ENCODE assay signal across 15 cellular contexts in genomic region chr22:28896611-28897010, GRCh38. TPM values are rescaled to one million over a fixed set of nuclear protein-coding genes. Genes with fewer than 3 reads are reported as not detected.
DNase-seq lines count a peak whose midpoint lies in the region; ATAC-seq and TF ChIP-seq lines count a peak whose summit lies in the region.
"Had no signal": no experiment of that assay in that cellular context is flagged by ENCODE, and none has a peak within 500 bp of the region (broad histone marks: within the 10 kb centered on the region; RNA-seq: fewer than 3 reads in every experiment).

No MANE protein-coding gene starts in this region.

- H3K9me3 ChIP-seq in BLaER1 treated with 17β-estradiol and CSF1 and Interleukin-3, amounts not matched to agents 10 nM and 100 nM (replicated peaks in 1 of 11) = no peaks in the 10 kb centered on the region
- H3K9me3 ChIP-seq: esophagus muscularis mucosa, heart left ventricle, stomach had no signal

- peaks cover 82% of the 10 kb centered on the region for H3K4me1 Mint-ChIP-seq in WTC11

- no peaks in the 10 kb centered on the region for H3K27me3 Mint-ChIP-seq in WTC11 (ENCODE audit: low read depth)

- no peaks in the 10 kb centered on the region for H3K9me3 Mint-ChIP-seq in WTC11
- H3K9me3 Mint-ChIP-seq: activated B cell treated with CpG ODN at 0.5 μM for 24 hours had no signal

- H3K27ac ChIP-seq in BLaER1 treated with 17β-estradiol and CSF1 and Interleukin-3, amounts not matched to agents 10 nM and 100 nM = peak overlapping the region in 9 of 11 experiments; percentile 35 to 67 (median 56); a peak in 16 of 22 replicates
- H3K27ac ChIP-seq: esophagus muscularis mucosa, heart left ventricle, stomach had no signal

- H3K36me3 Mint-ChIP-seq in WTC11 = no peaks in the 10 kb centered on the region

- peak overlapping the region; percentile 97 for H3K27ac Mint-ChIP-seq in WTC11
- H3K27ac Mint-ChIP-seq: activated B cell treated with CpG ODN at 0.5 μM for 24 hours had no signal

- peak overlapping the region; percentile 23 to 94 (median 77) for H3K4me2 ChIP-seq in BLaER1 treated with 17β-estradiol and CSF1 and Interleukin-3, amounts not matched to agents 10 nM and 100 nM

- H3K9ac ChIP-seq in BLaER1 treated with 17β-estradiol and CSF1 and Interleukin-3, amounts not matched to agents 10 nM and 100 nM = peak overlapping the region in 7 of 11 experiments; percentile 5 to 52 (median 29); a peak in 7 of 22 replicates

- DNase-seq in KG1 (lab: John Stamatoyannopoulos, UW) = peak; percentile 34
- DNase-seq in WTC11 (ENCODE audit: low spot score) = no peak
- peak; percentile 47 for DNase-seq in kidney epithelial cell (ENCODE audit: low read depth)
- no peak for DNase-seq in NCI-H510A treated with DMSO at 0.1 percent for 48 hours (lab: John Stamatoyannopoulos, UW)
- no peak for DNase-seq in HuH-7.5 (ENCODE audit: low spot score)
- DNase-seq: activated B cell treated with CpG ODN at 0.5 μM for 24 hours; heart left ventricle; NCI-H187 treated with DMSO at 0.1 percent for 48 hours; stimulated activated CD4-positive, alpha-beta T cell treated with anti-CD3 and anti-CD28 coated beads, Interleukin-12 subunit alpha, Interleukin-12 subunit beta, amount 100 ng/mL, for 4 hours; stomach; T-helper 1 cell had no signal

- H3K4me3 ChIP-seq in BLaER1 treated with 17β-estradiol and CSF1 and Interleukin-3, amounts not matched to agents 10 nM and 100 nM = no peak overlapping the region
- H3K4me3 ChIP-seq in kidney epithelial cell (ENCODE audit: low read depth, low read length) = no peak overlapping the region
- H3K4me3 ChIP-seq: esophagus muscularis mucosa, heart left ventricle, stomach had no signal

- TF ChIP-seq CTCF in WTC11 (IDR thresholded peaks at IDR 0.05) = no peak
- no peak for TF ChIP-seq CTCF in kidney epithelial cell (IDR thresholded peaks at IDR 0.05; ENCODE audit: insufficient read depth, low read length, poor library complexity, severe bottlenecking)

- POLR2A ChIA-PET in WTC11 (lab: Charles Lee) = interaction anchor here (0.6 to 1.2 kb wide), 4 partner anchors 12 to 144 kb away, joined by 3 to 5 read pairs (median 3); no protein-coding TSS in a partner anchor

- H3K4me1 ChIP-seq in BLaER1 treated with 17β-estradiol and CSF1 and Interleukin-3, amounts not matched to agents 10 nM and 100 nM = peaks cover 55 to 87% (median 80%) of the 10 kb centered on the region in 10 experiments

- H3K27me3 ChIP-seq in BLaER1 treated with 17β-estradiol and CSF1 and Interleukin-3, amounts not matched to agents 10 nM and 100 nM = no peaks in the 10 kb centered on the region
- H3K27me3 ChIP-seq in kidney epithelial cell (ENCODE audit: control insufficient read depth, insufficient read depth, low read length) = no peaks in the 10 kb centered on the region
- H3K27me3 ChIP-seq: esophagus muscularis mucosa, heart left ventricle, stomach had no signal

- ATAC-seq in WTC11 = peak; percentile 75
- ATAC-seq in GM21786 (IDR thresholded peaks at IDR 0.05; ENCODE audit: unreplicated experiment) = no peak
- ATAC-seq in GM18861 (IDR thresholded peaks at IDR 0.05; ENCODE audit: unreplicated experiment) = no peak
- ATAC-seq: heart left ventricle had no signal

- H4K20me1 ChIP-seq in BLaER1 treated with 17β-estradiol and CSF1 and Interleukin-3, amounts not matched to agents 10 nM and 100 nM = peaks cover 0 to 87% (median 12%) of the 10 kb centered on the region in 11 experiments; a peak in 11 of 22 replicates

- CTCF ChIA-PET in WTC11 (lab: Charles Lee) = interaction anchor here (0.6 to 3.2 kb wide), 6 partner anchors 13 to 906 kb away, joined by 3 to 9 read pairs (median 4); partner anchors contain the start of gene ZNRF3

- H3K4me3 Mint-ChIP-seq in WTC11 = no peak overlapping the region
- H3K4me3 Mint-ChIP-seq: activated B cell treated with CpG ODN at 0.5 μM for 24 hours had no signal

- no peaks in the 10 kb centered on the region for H3K36me3 ChIP-seq in BLaER1 treated with 17β-estradiol and CSF1 and Interleukin-3, amounts not matched to agents 10 nM and 100 nM
- H3K36me3 ChIP-seq in kidney epithelial cell (ENCODE audit: control insufficient read depth, insufficient read depth, low read length) = no peaks in the 10 kb centered on the region
- H3K36me3 ChIP-seq: esophagus muscularis mucosa, heart left ventricle, stomach had no signal

TF ChIP-seq in WTC11, 78 proteins besides CTCF, POLR2A, EP300 and RAD21:
- no peak for TF ChIP-seq ZNF263 (CRISPR knock-in tag; IDR thresholded peaks at IDR 0.05; ENCODE audit: low read depth)
TF ChIP-seq in WTC11: peak in this region for 0.

RNA-seq across cellular contexts. Expression of gene ZNRF3, which starts 13.2 kb away (rescaled TPM):
- total RNA-seq in WTC11 (2021) = 20.6 to 25.4 TPM (median 21.6 TPM) in 3 replicates
- total RNA-seq in kidney epithelial cell = 10.5 and 14.0 TPM in 2 replicates

Comparison
In these comparisons a context has a peak if more than half of its experiments do, and no peak if none do; other contexts are left out.
1. DNase-seq: peak in KG1 (single experiment) and kidney epithelial cell (single experiment); none in WTC11 (single experiment), NCI-H510A treated with DMSO at 0.1 percent for 48 hours (single experiment) and HuH-7.5 (single experiment).